ENCODE assay signal across 1 cellular context in the genomic region with DNA sequence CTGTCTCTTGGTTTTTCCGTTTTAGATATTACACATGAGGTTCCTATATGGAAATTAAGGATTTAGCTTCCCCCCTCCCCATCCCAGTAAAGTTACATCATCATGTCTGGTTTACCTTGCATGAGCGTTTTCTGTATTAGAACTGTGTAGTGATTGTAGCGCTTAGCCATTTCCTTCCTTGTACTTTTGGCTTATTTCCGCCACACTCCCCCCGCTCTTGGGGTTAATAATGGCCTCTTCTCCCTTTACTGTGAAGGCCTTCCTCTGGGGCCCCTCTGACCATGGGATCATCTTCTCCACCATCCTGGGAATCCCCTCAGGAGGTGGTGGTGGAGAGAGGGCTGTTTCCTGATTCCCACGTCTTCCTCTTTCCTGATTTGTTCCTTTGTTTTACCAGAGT.
TF ChIP-seq lines count a peak whose summit lies in the region.

No MANE protein-coding gene starts in this region.

TF ChIP-seq in SK-N-SH, 30 proteins besides CTCF, POLR2A, EP300 and RAD21 (continued from another document):
- TF ChIP-seq IRF3 (IDR thresholded peaks at IDR 0.05; ENCODE audit: low read depth, low read length), result no peak
- no peak for TF ChIP-seq POLR2AphosphoS5 (IDR thresholded peaks at IDR 0.05; ENCODE audit: low read depth, low read length)
- TF ChIP-seq RFX5 (IDR thresholded peaks at IDR 0.05; ENCODE audit: low read length), result no peak
- TF ChIP-seq TAF1 (IDR thresholded peaks at IDR 0.05; ENCODE audit: borderline replicate concordance, low read depth, low read length), result no peak
- TF ChIP-seq, protein P1, sequence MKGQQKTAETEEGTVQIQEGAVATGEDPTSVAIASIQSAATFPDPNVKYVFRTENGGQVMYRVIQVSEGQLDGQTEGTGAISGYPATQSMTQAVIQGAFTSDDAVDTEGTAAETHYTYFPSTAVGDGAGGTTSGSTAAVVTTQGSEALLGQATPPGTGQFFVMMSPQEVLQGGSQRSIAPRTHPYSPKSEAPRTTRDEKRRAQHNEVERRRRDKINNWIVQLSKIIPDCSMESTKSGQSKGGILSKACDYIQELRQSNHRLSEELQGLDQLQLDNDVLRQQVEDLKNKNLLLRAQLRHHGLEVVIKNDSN (IDR thresholded peaks at IDR 0.05; ENCODE audit: borderline replicate concordance, low read depth), result no peak
- TF ChIP-seq GABPA (IDR thresholded peaks at IDR 0.05; ENCODE audit: low read depth), result no peak
- no peak for TF ChIP-seq GATA2 (CRISPR knock-in tag; IDR thresholded peaks at IDR 0.05)
- TF ChIP-seq MAX (IDR thresholded peaks at IDR 0.05; ENCODE audit: low read depth), result no peak
- TF ChIP-seq NRF1 (IDR thresholded peaks at IDR 0.05; ENCODE audit: low read depth, low read length), result no peak
- TF ChIP-seq, protein P2, sequence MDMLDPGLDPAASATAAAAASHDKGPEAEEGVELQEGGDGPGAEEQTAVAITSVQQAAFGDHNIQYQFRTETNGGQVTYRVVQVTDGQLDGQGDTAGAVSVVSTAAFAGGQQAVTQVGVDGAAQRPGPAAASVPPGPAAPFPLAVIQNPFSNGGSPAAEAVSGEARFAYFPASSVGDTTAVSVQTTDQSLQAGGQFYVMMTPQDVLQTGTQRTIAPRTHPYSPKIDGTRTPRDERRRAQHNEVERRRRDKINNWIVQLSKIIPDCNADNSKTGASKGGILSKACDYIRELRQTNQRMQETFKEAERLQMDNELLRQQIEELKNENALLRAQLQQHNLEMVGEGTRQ (IDR thresholded peaks at IDR 0.05; ENCODE audit: borderline replicate concordance, low read depth, low read length), result no peak
- no peak for TF ChIP-seq YY1 (IDR thresholded peaks at IDR 0.05; ENCODE audit: low read depth)
- no peak for TF ChIP-seq SIN3A (IDR thresholded peaks at IDR 0.05; ENCODE audit: borderline replicate concordance, low read depth, low read length)
- TF ChIP-seq MXI1 (IDR thresholded peaks at IDR 0.05; ENCODE audit: low read depth, low read length), result no peak
- no peak for TF ChIP-seq EZH2phosphoT487 (IDR thresholded peaks at IDR 0.05; ENCODE audit: borderline replicate concordance, low read depth)
- no peak for TF ChIP-seq MEF2A (IDR thresholded peaks at IDR 0.05; ENCODE audit: borderline replicate concordance, low read depth)
